Comparison of ENCODE assay signal across 15 cellular contexts in the genomic region with DNA sequence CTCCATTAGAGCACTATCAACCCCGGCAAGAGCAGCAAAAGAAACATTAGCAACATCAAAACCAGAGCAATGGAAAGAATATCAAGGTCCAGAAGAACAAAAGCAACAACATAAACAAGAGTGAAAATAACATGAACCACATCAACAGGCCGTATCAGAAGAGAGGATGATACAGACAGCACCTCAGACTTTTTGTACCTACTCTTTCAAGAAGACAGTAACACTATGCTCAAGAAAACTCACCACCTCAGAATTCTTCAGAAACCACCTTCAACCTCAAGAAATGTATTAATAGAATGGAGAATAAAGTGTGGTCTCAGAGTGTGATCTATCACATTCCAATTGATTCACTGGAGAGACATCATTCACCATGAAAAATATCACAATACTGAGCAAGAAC. TPM values are rescaled to one million over a fixed set of nuclear protein-coding genes. Genes with fewer than 3 reads are reported as not detected.
A peak's percentile ranks its signal among the peaks of the same experiment; 100 is the strongest.
DNase-seq lines count a peak whose midpoint lies in the region; ATAC-seq, FAIRE-seq and TF ChIP-seq lines count a peak whose summit lies in the region.
"Had no signal": no experiment of that assay in that cellular context is flagged by ENCODE, and none has a peak within 500 bp of the region (broad histone marks: within the 10 kb centered on the region; RNA-seq: fewer than 3 reads in every experiment).

No MANE protein-coding gene starts in this region.

- H3K9me2 ChIP-seq in MM.1S (replicated peaks; ENCODE audit: insufficient read depth, low read length) = no peaks in the 10 kb centered on the region

- H3K9ac ChIP-seq in MM.1S (ENCODE audit: low read length) = no peak overlapping the region
- H3K9ac ChIP-seq: BLaER1 had no signal

- H3K27ac Mint-ChIP-seq in activated CD8-positive, alpha-beta T cell treated with anti-CD3 and anti-CD28 coated beads for 36 hours = peak overlapping the region; percentile 68
- no peak overlapping the region for H3K27ac Mint-ChIP-seq in activated CD8-positive, alpha-beta T cell treated with anti-CD3 and anti-CD28 coated beads, Interleukin-2, amount 10 ng/mL, durations not matched to agents 7 days and 5 days
- peak overlapping the region; percentile 42 for H3K27ac Mint-ChIP-seq in stimulated activated memory B cell treated with anti-CD40 and anti-IgM and Interleukin-4, amounts not matched to agents 10 μg/mL and 1 μg/mL and 100 μg/mL, for 72 hours
- H3K27ac Mint-ChIP-seq: HFFc6 had no signal

- H3K9me3 ChIP-seq in MM.1S (replicated peaks; ENCODE audit: insufficient read depth, low read length) = 0 out of 2 replicates have a peak, but pooled peaks cover 3% of the 10 kb centered on the region

- H4K20me1 ChIP-seq in MM.1S (ENCODE audit: insufficient read depth, low read length) = no peaks in the 10 kb centered on the region
- H4K20me1 ChIP-seq: BLaER1 had no signal

- no peaks in the 10 kb centered on the region for H3K27me3 Mint-ChIP-seq in activated CD8-positive, alpha-beta T cell treated with anti-CD3 and anti-CD28 coated beads for 36 hours
- H3K27me3 Mint-ChIP-seq in activated CD8-positive, alpha-beta T cell treated with anti-CD3 and anti-CD28 coated beads, Interleukin-2, amount 10 ng/mL, durations not matched to agents 7 days and 5 days (ENCODE audit: low read depth) = no peaks in the 10 kb centered on the region
- no peaks in the 10 kb centered on the region for H3K27me3 Mint-ChIP-seq in stimulated activated memory B cell treated with anti-CD40 and anti-IgM and Interleukin-4, amounts not matched to agents 10 μg/mL and 1 μg/mL and 100 μg/mL, for 72 hours

- DNase-seq in activated CD8-positive, alpha-beta T cell treated with anti-CD3 and anti-CD28 coated beads for 36 hours = no peak
- no peak for DNase-seq in activated CD8-positive, alpha-beta T cell treated with anti-CD3 and anti-CD28 coated beads, Interleukin-2, amount 10 ng/mL, durations not matched to agents 7 days and 5 days
- DNase-seq in MM.1S (peak; percentile 41), NCI-H2196 treated with DMSO at 0.1 percent for 48 hours (lab: John Stamatoyannopoulos, UW; ENCODE audit: unreplicated experiment) (no peak), T-helper 9 cell (no peak)
- DNase-seq: 8988T, AML-193, DMS53, GF-D8, HCEC 1CT, HFFc6 had no signal

- peaks cover 18% of the 10 kb centered on the region for H3K4me1 Mint-ChIP-seq in activated CD8-positive, alpha-beta T cell treated with anti-CD3 and anti-CD28 coated beads for 36 hours (ENCODE audit: low read depth)
- H3K4me1 Mint-ChIP-seq in activated CD8-positive, alpha-beta T cell treated with anti-CD3 and anti-CD28 coated beads, Interleukin-2, amount 10 ng/mL, durations not matched to agents 7 days and 5 days (ENCODE audit: low read depth) = peaks cover 30% of the 10 kb centered on the region
- peaks cover 9% of the 10 kb centered on the region for H3K4me1 Mint-ChIP-seq in stimulated activated memory B cell treated with anti-CD40 and anti-IgM and Interleukin-4, amounts not matched to agents 10 μg/mL and 1 μg/mL and 100 μg/mL, for 72 hours

- intact Hi-C loops in activated CD8-positive, alpha-beta T cell treated with anti-CD3 and anti-CD28 coated beads for 36 hours (cut with micrococcal nuclease) = no loop called here

- POLR2A ChIA-PET in activated CD8-positive, alpha-beta T cell treated with anti-CD3 and anti-CD28 coated beads for 36 hours (lab: Charles Lee) = no interaction called here
- POLR2A ChIA-PET in activated CD8-positive, alpha-beta T cell treated with anti-CD3 and anti-CD28 coated beads, Interleukin-2, amount 10 ng/mL, durations not matched to agents 7 days and 5 days (lab: Charles Lee) = no interaction called here

- no peaks in the 10 kb centered on the region for H3K27me3 ChIP-seq in MM.1S (replicated peaks; ENCODE audit: insufficient read depth, low read length)

- CTCF ChIA-PET in activated CD8-positive, alpha-beta T cell treated with anti-CD3 and anti-CD28 coated beads for 36 hours (lab: Charles Lee) = interaction anchor here (1.2 kb wide), 1 partner anchor 22 kb away, joined by 3 read pairs; no protein-coding TSS in a partner anchor
- CTCF ChIA-PET in activated CD8-positive, alpha-beta T cell treated with anti-CD3 and anti-CD28 coated beads, Interleukin-2, amount 10 ng/mL, durations not matched to agents 7 days and 5 days (lab: Charles Lee) = interaction anchor here (0.9 kb wide), 1 partner anchor 116 kb away, joined by 4 read pairs; no protein-coding TSS in a partner anchor

- H3K36me3 ChIP-seq in MM.1S (replicated peaks; ENCODE audit: insufficient read depth, low read length) = no peaks in the 10 kb centered on the region
- H3K36me3 ChIP-seq: BLaER1 had no signal

- peaks cover 23% of the 10 kb centered on the region for H3K4me1 ChIP-seq in MM.1S (ENCODE audit: low read length)
- H3K4me1 ChIP-seq: BLaER1 had no signal

- H2AFZ ChIP-seq in MM.1S (ENCODE audit: low read length) = peak overlapping the region; percentile 42

- no peaks in the 10 kb centered on the region for H3F3A ChIP-seq in MM.1S (ENCODE audit: insufficient read depth, low read length)

- H3K4me2 ChIP-seq in MM.1S (ENCODE audit: low read depth, low read length) = peak overlapping the region; percentile 42; the same call in 1 of the 2 replicates
- H3K4me2 ChIP-seq: BLaER1 had no signal

- TF ChIP-seq CTCF in activated CD8-positive, alpha-beta T cell treated with anti-CD3 and anti-CD28 coated beads for 36 hours (IDR thresholded peaks at IDR 0.05) = no peak
- TF ChIP-seq CTCF in MM.1S (IDR thresholded peaks at IDR 0.05; ENCODE audit: low read length) = no peak

- H3K4me3 Mint-ChIP-seq in activated CD8-positive, alpha-beta T cell treated with anti-CD3 and anti-CD28 coated beads for 36 hours = no peak overlapping the region
- H3K4me3 Mint-ChIP-seq in activated CD8-positive, alpha-beta T cell treated with anti-CD3 and anti-CD28 coated beads, Interleukin-2, amount 10 ng/mL, durations not matched to agents 7 days and 5 days = no peak overlapping the region
- no peak overlapping the region for H3K4me3 Mint-ChIP-seq in stimulated activated memory B cell treated with anti-CD40 and anti-IgM and Interleukin-4, amounts not matched to agents 10 μg/mL and 1 μg/mL and 100 μg/mL, for 72 hours
- H3K4me3 Mint-ChIP-seq: HFFc6 had no signal

- H3K27ac ChIP-seq in MM.1S (ENCODE audit: low read length) = peak overlapping the region; percentile 25; the same call in 1 of the 2 replicates
- H3K27ac ChIP-seq: BLaER1 had no signal

- no peaks in the 10 kb centered on the region for H3K9me3 Mint-ChIP-seq in activated CD8-positive, alpha-beta T cell treated with anti-CD3 and anti-CD28 coated beads for 36 hours
- H3K9me3 Mint-ChIP-seq in activated CD8-positive, alpha-beta T cell treated with anti-CD3 and anti-CD28 coated beads, Interleukin-2, amount 10 ng/mL, durations not matched to agents 7 days and 5 days (ENCODE audit: insufficient read depth) = peaks cover 8% of the 10 kb centered on the region
- H3K9me3 Mint-ChIP-seq in stimulated activated memory B cell treated with anti-CD40 and anti-IgM and Interleukin-4, amounts not matched to agents 10 μg/mL and 1 μg/mL and 100 μg/mL, for 72 hours = no peaks in the 10 kb centered on the region
- H3K9me3 Mint-ChIP-seq: HFFc6 had no signal

- peak; percentile 24 for FAIRE-seq in colon (lab: Jason Lieb, UNC)

- no peak for ATAC-seq in activated CD8-positive, alpha-beta T cell treated with anti-CD3 and anti-CD28 coated beads for 36 hours
- ATAC-seq in activated CD8-positive, alpha-beta T cell treated with anti-CD3 and anti-CD28 coated beads, Interleukin-2, amount 10 ng/mL, durations not matched to agents 7 days and 5 days = no peak
- no peak for ATAC-seq in stimulated activated memory B cell treated with anti-CD40 and anti-IgM and Interleukin-4, amounts not matched to agents 10 μg/mL and 1 μg/mL and 100 μg/mL, for 72 hours

- no peak overlapping the region for H3K4me3 ChIP-seq in MM.1S (ENCODE audit: low read length)
- H3K4me3 ChIP-seq: BLaER1 had no signal

- no peaks in the 10 kb centered on the region for H3K36me3 Mint-ChIP-seq in activated CD8-positive, alpha-beta T cell treated with anti-CD3 and anti-CD28 coated beads for 36 hours (ENCODE audit: low read depth)
- H3K36me3 Mint-ChIP-seq in activated CD8-positive, alpha-beta T cell treated with anti-CD3 and anti-CD28 coated beads, Interleukin-2, amount 10 ng/mL, durations not matched to agents 7 days and 5 days (ENCODE audit: low read depth) = peaks cover 18% of the 10 kb centered on the region
- H3K36me3 Mint-ChIP-seq in stimulated activated memory B cell treated with anti-CD40 and anti-IgM and Interleukin-4, amounts not matched to agents 10 μg/mL and 1 μg/mL and 100 μg/mL, for 72 hours = no peaks in the 10 kb centered on the region

- no peaks in the 10 kb centered on the region for H3K79me2 ChIP-seq in MM.1S (ENCODE audit: low read length)

RNA-seq across cellular contexts. Expression of a gene that starts 46.5 kb away (rescaled TPM):
- under 1 TPM in 1 of 2 experiments, not detected in 1; 0.23 TPM for total RNA-seq in activated CD8-positive, alpha-beta T cell treated with anti-CD3 and anti-CD28 coated beads for 36 hours
- total RNA-seq in activated CD8-positive, alpha-beta T cell treated with anti-CD3 and anti-CD28 coated beads, Interleukin-2, amount 10 ng/mL, durations not matched to agents 7 days and 5 days = not detected
- total RNA-seq: H4, HFFc6 had no signal
